Comparison of ENCODE assay signal across 1 cellular context in genomic region chr2:68216454-68217310, GRCh38.
TF ChIP-seq lines count a peak whose summit lies in the region.

No MANE protein-coding gene starts in this region.

TF ChIP-seq in K562, 482 proteins besides CTCF, POLR2A, EP300 and RAD21 (continued from another document):
- TF ChIP-seq ZNF318 (IDR thresholded peaks at IDR 0.05; ENCODE audit: borderline replicate concordance in 1 of 2, low read depth in 1 of 2) (no peak), DPF2 (IDR thresholded peaks at IDR 0.05) (peak; percentile 59; the same call in 1 of the 2 replicates), RBM15 (IDR thresholded peaks at IDR 0.05; ENCODE audit: insufficient read depth, low read length) (no peak), NFIC (IDR thresholded peaks at IDR 0.05) (no peak), CHCHD3 (CRISPR knock-in tag; IDR thresholded peaks at IDR 0.05) (no peak), FOXJ2 (tag; IDR thresholded peaks at IDR 0.05) (no peak), MAFK (IDR thresholded peaks at IDR 0.05; ENCODE audit: low read length) (no peak), TCF7 (IDR thresholded peaks at IDR 0.05; ENCODE audit: borderline replicate concordance) (peak; percentile 47; the same call in 1 of the 2 replicates), TEAD4 (IDR thresholded peaks at IDR 0.05; ENCODE audit: low read length) (peak; percentile 46), TEAD4 (CRISPR knock-in tag; IDR thresholded peaks at IDR 0.05; ENCODE audit: borderline replicate concordance) (no peak), AFF1 (IDR thresholded peaks at IDR 0.05; ENCODE audit: low read depth in 1 of 2, partially characterized antibody in 2 of 2) (peak in 1 of 2 experiments; percentile 23), TCF3 (CRISPR knock-in tag; IDR thresholded peaks at IDR 0.05) (peak; percentile 27; the same call in 1 of the 2 replicates), CBFA2T3 (IDR thresholded peaks at IDR 0.05) (0 out of 2 replicates have a peak, but pooled peaks have one; percentile 24), MEIS2 (IDR thresholded peaks at IDR 0.05; ENCODE audit: partially characterized antibody) (peak; percentile 96), HMG20B (CRISPR knock-in tag; IDR thresholded peaks at IDR 0.05) (no peak), ELF1 (tag; IDR thresholded peaks at IDR 0.05) (no peak), ZBTB49 (CRISPR knock-in tag; IDR thresholded peaks at IDR 0.05; ENCODE audit: borderline replicate concordance) (no peak), PKNOX1 (IDR thresholded peaks at IDR 0.05) (peak; percentile 87), XRCC4 (IDR thresholded peaks at IDR 0.05; ENCODE audit: extremely low read depth, insufficient read depth, insufficient read length) (no peak), KDM1A (IDR thresholded peaks at IDR 0.05) (0 out of 4 replicates have a peak, but pooled peaks of 1 of the 2 experiments have one; percentile 8), ATF1 (CRISPR knock-in tag; IDR thresholded peaks at IDR 0.05) (no peak), ATF1 (tag; IDR thresholded peaks at IDR 0.05) (no peak), SETDB1 (IDR thresholded peaks at IDR 0.05; ENCODE audit: low read length) (no peak), RCOR1 (IDR thresholded peaks at IDR 0.05; ENCODE audit: borderline replicate concordance in 1 of 2, low read depth in 2 of 2, low read length in 2 of 2) (peak in 1 of 2 experiments; percentile 34; a peak in 1 of 4 replicates), PBX2 (CRISPR knock-in tag; IDR thresholded peaks at IDR 0.05; ENCODE audit: low read depth) (no peak), PBX2 (tag; conservative IDR thresholded peaks at IDR 0.05; ENCODE audit: low read depth) (peak; percentile 95), THRAP3 (IDR thresholded peaks at IDR 0.05; ENCODE audit: borderline replicate concordance) (no peak), SMARCE1 (IDR thresholded peaks at IDR 0.05) (0 out of 2 replicates have a peak, but pooled peaks have one; percentile 56), E2F3 (CRISPR knock-in tag; IDR thresholded peaks at IDR 0.05) (no peak), FOXA1 (IDR thresholded peaks at IDR 0.05; ENCODE audit: borderline replicate concordance) (no peak), ZNF518B (CRISPR knock-in tag; IDR thresholded peaks at IDR 0.05) (no peak), STAT5A (IDR thresholded peaks at IDR 0.05; ENCODE audit: borderline replicate concordance, low read length) (no peak)
TF ChIP-seq in K562: peak in this region for 13.
